In genomic region chr12:65355461-65355860, GRCh38 we compare ENCODE assay signal across 29 cellular contexts.
DNase-seq lines count a peak whose midpoint lies in the region; TF ChIP-seq lines count a peak whose summit lies in the region.
"Had no signal": no experiment of that assay in that cellular context is flagged by ENCODE, and none has a peak within 500 bp of the region (broad histone marks: within the 10 kb centered on the region; RNA-seq: fewer than 3 reads in every experiment).

No MANE protein-coding gene starts in this region.

- peak; percentile 9 for DNase-seq in Daoy (ENCODE audit: low read depth)
- DNase-seq in NCI-H69 (lab: John Stamatoyannopoulos, UW): peak; percentile 2
- peak; percentile 54 for DNase-seq in astrocyte of the spinal cord (ENCODE audit: low read depth, low spot score)
- DNase-seq in iris pigment epithelial cell (ENCODE audit: low read depth): peak; percentile 51
- no peak for DNase-seq in coronary artery (ENCODE audit: low spot score)
- DNase-seq in NCI-H1436 treated with DMSO at 0.1 percent for 48 hours (lab: John Stamatoyannopoulos, UW): no peak
- no peak for DNase-seq in DMS79 treated with DMSO at 0.1 percent for 48 hours (lab: John Stamatoyannopoulos, UW)
- DNase-seq in NCI-H2171 (lab: John Stamatoyannopoulos, UW): no peak
- DNase-seq: activated CD4-positive, alpha-beta T cell treated with anti-CD3 and anti-CD28 coated beads, Interleukin-2, amount 10 ng/mL, durations not matched to agents 24 days and 14 days; activated naive CD4-positive, alpha-beta T cell treated with Interleukin-2 at 50 U/mL for 16 hours; activated T-cell treated with anti-CD3 and anti-CD28 coated beads, Interleukin-2, amount 50 U/mL, for 48 hours; amniotic stem cell; central memory CD4-positive, alpha-beta T cell; foreskin melanocyte; GF-D8; GOT3; hippocampal formation; islet precursor cell; mucosa of descending colon; NCI-H187; NCI-H526 treated with DMSO at 0.1 percent for 48 hours; nephron progenitor cell; pancreas; right cardiac atrium; RPMI8226; stimulated activated CD4-positive, alpha-beta T cell treated with anti-CD3 and anti-CD28 coated beads, Interleukin-12 subunit alpha, Interleukin-12 subunit beta, amount 100 ng/mL, for 4 hours; stimulated activated naive CD8-positive, alpha-beta T cell treated with anti-CD3 and anti-CD28 coated beads, Interleukin-15, Interleukin-2, amounts not matched to agents 100 U/mL and 50 U/mL, for 24 hours had no signal

- no peak overlapping the region for H3K27ac ChIP-seq in coronary artery
- H3K27ac ChIP-seq: pancreas, vagina, VCaP had no signal

- H3K4me3 ChIP-seq in astrocyte of the spinal cord (ENCODE audit: low read depth, low read length) (no peak overlapping the region), coronary artery (no peak overlapping the region)
- H3K4me3 ChIP-seq: mucosa of descending colon, pancreas, vagina had no signal

- in situ Hi-C loops in astrocyte of the spinal cord (cut with HindIII; ENCODE audit: low sequenced_read_pairs): no loop called here

- no peak for TF ChIP-seq CTCF in astrocyte of the spinal cord (IDR thresholded peaks at IDR 0.05; ENCODE audit: low read depth, low read length)
- TF ChIP-seq CTCF in coronary artery (IDR thresholded peaks at IDR 0.05): no peak

Comparison
In these comparisons a context has a peak if more than half of its experiments do, and no peak if none do; other contexts are left out.
1. DNase-seq: peak in Daoy (single experiment), NCI-H69 (single experiment), astrocyte of the spinal cord (single experiment) and iris pigment epithelial cell (single experiment); none in coronary artery (single experiment), NCI-H1436 treated with DMSO at 0.1 percent for 48 hours (single experiment), DMS79 treated with DMSO at 0.1 percent for 48 hours (single experiment) and NCI-H2171 (single experiment).